35 cellular contexts compared by ENCODE assay signal in genomic region chr2:54889053-54889452, GRCh38.
"Had no signal": no experiment of that assay in that cellular context is flagged by ENCODE, and none has a peak within 500 bp of the region (broad histone marks: within the 10 kb centered on the region; RNA-seq: fewer than 3 reads in every experiment).

No MANE protein-coding gene starts in this region.

- H3K27me3 ChIP-seq: MG63 had no signal

- H3K9me3 ChIP-seq: MG63 had no signal

- DNase-seq: Karpas-422, Kasumi-1, MG63, MM.1S, MV-4-11, NCI-H1048, NCI-H1092, NCI-H1092 treated with DMSO at 0.1 percent for 48 hours, NCI-H1105, NCI-H1105 treated with DMSO at 0.1 percent for 48 hours, NCI-H1417, NCI-H1417 treated with DMSO at 0.1 percent for 48 hours, NCI-H1436, NCI-H1436 treated with DMSO at 0.1 percent for 48 hours, NCI-H146, NCI-H1694, NCI-H1694 treated with DMSO at 0.1 percent for 48 hours, NCI-H187, NCI-H187 treated with DMSO at 0.1 percent for 48 hours, NCI-H1930, NCI-H2029, NCI-H2029 treated with DMSO at 0.1 percent for 48 hours, NCI-H2081, NCI-H2081 treated with DMSO at 0.1 percent for 48 hours, NCI-H2107, NCI-H2171, NCI-H2171 treated with DMSO at 0.1 percent for 48 hours, NCI-H2227 treated with DMSO at 0.1 percent for 48 hours, NCI-H226, NCI-H345, NCI-H446, NCI-H446 treated with DMSO at 0.1 percent for 48 hours, NCI-H510A, NCI-H510A treated with DMSO at 0.1 percent for 48 hours, NCI-H524 had no signal

- H3K4me3 ChIP-seq: MG63 had no signal

- H3K36me3 ChIP-seq: MG63 had no signal
